ENCODE assay signal across 15 cellular contexts in the genomic region with DNA sequence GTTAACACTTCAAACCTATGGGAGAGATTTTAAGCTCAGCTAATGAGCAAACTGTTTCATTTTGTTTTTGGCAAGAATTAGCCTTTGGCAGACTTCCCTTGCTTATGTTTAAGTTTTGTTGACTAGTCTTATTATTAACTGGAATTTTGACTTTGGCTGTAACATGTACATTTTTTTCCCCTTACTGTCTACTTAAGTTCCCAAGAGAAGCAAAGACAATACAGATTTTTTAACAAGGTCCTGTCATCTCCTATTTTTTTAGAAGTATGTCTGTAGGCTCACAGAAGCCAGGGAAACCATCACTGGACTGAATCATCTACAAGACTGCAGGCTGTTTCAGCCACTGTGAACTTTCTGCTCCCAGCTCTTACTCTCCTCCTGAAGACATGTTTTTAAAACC.
DNase-seq lines count a peak whose midpoint lies in the region; ATAC-seq and TF ChIP-seq lines count a peak whose summit lies in the region.
"Had no signal": no experiment of that assay in that cellular context is flagged by ENCODE, and none has a peak within 500 bp of the region (broad histone marks: within the 10 kb centered on the region; RNA-seq: fewer than 3 reads in every experiment).

No MANE protein-coding gene starts in this region.

- H3K27ac ChIP-seq in PC-3 (ENCODE audit: low read length) (peak overlapping the region; percentile 65), rectal smooth muscle tissue (ENCODE audit: low read depth, low read length) (peak overlapping the region; percentile 66)
- H3K27ac ChIP-seq: body of pancreas had no signal

- no peaks in the 10 kb centered on the region for H3K79me2 ChIP-seq in PC-3 (ENCODE audit: low read length)

- peak overlapping the region; percentile 21; the same call in 1 of the 2 replicates for H3K4me2 ChIP-seq in PC-3 (ENCODE audit: low read length)

- H3K9ac ChIP-seq in PC-3 (ENCODE audit: low read length) (peak overlapping the region; percentile 14; the same call in 1 of the 2 replicates), rectal smooth muscle tissue (ENCODE audit: low read length) (no peak overlapping the region)

- ATAC-seq in PC-3, result peak; percentile 32
- ATAC-seq in GM21576 (IDR thresholded peaks at IDR 0.05; ENCODE audit: unreplicated experiment), result no peak
- ATAC-seq: activated T-cell treated with anti-CD3 and anti-CD28 coated beads, Interleukin-2, amount 50 U/mL, for 72 hours; body of pancreas had no signal

- BruUV-seq in PC-3 (replicated peaks; lab: Mats Ljungman, UMichigan), result no TSS peak

- intact Hi-C loops in PC-3 (cut with micrococcal nuclease), result no loop called here

- no peaks in the 10 kb centered on the region for H3F3A ChIP-seq in PC-3 (ENCODE audit: low read length, unreplicated experiment)

- H2AFZ ChIP-seq in PC-3 (ENCODE audit: low read length), result no peak overlapping the region

- H3K4me1 ChIP-seq in PC-3 (ENCODE audit: insufficient read depth, low read length), result peaks cover 23% of the 10 kb centered on the region
- H3K4me1 ChIP-seq in rectal smooth muscle tissue (ENCODE audit: control insufficient read depth, insufficient read depth, low read length), result peaks cover 10% of the 10 kb centered on the region
- H3K4me1 ChIP-seq: body of pancreas had no signal

- CTCF ChIA-PET in BJ (lab: Yijun Ruan, JAX) (interaction anchor here (0.8 to 1.5 kb wide), 2 partner anchors 10 to 11 kb away, joined by 3 to 5 read pairs; no protein-coding TSS in a partner anchor), PC-3 (lab: Charles Lee) (interaction anchor here (0.6 kb wide), 1 partner anchor 344 kb away, joined by 3 read pairs; no protein-coding TSS in a partner anchor)

- H3K4me3 ChIP-seq in BJ (ENCODE audit: low read depth, low read length) (no peak overlapping the region), PC-3 (ENCODE audit: low read length) (no peak overlapping the region), rectal smooth muscle tissue (ENCODE audit: low read length) (no peak overlapping the region)
- H3K4me3 ChIP-seq: body of pancreas had no signal

- TF ChIP-seq CTCF in BJ (IDR thresholded peaks at IDR 0.05; ENCODE audit: insufficient read depth, low read depth, low read length), result no peak
- TF ChIP-seq CTCF in PC-3 (conservative IDR thresholded peaks at IDR 0.05; ENCODE audit: low read depth, low read length), result no peak

- H3K27me3 ChIP-seq in BJ (ENCODE audit: control insufficient read depth, insufficient read depth, low read length), result peaks cover 9% of the 10 kb centered on the region
- H3K27me3 ChIP-seq in PC-3 (ENCODE audit: low read length), result no peaks in the 10 kb centered on the region
- H3K27me3 ChIP-seq in rectal smooth muscle tissue (ENCODE audit: control insufficient read depth, insufficient read depth, low read length), result no peaks in the 10 kb centered on the region
- H3K27me3 ChIP-seq: body of pancreas had no signal

- POLR2A ChIA-PET in BJ (lab: Charles Lee) (interaction anchor here (0.6 kb wide), 1 partner anchor 923 kb away, joined by 3 read pairs; no protein-coding TSS in a partner anchor), PC-3 (lab: Charles Lee; ENCODE audit: unreplicated experiment) (no interaction called here)

- H3K36me3 ChIP-seq in BJ (ENCODE audit: control insufficient read depth, insufficient read depth, low read length) (no peaks in the 10 kb centered on the region), PC-3 (ENCODE audit: low read depth, low read length) (no peaks in the 10 kb centered on the region), rectal smooth muscle tissue (ENCODE audit: control insufficient read depth, insufficient read depth, low read length) (peaks cover 2% of the 10 kb centered on the region)

- no peaks in the 10 kb centered on the region for H3K9me2 ChIP-seq in PC-3 (replicated peaks; ENCODE audit: low read length)

- DNase-seq in BJ (ENCODE audit: low read depth) (peak; percentile 73), PC-3 (peak; percentile 54), fibroblast of gingiva (ENCODE audit: low read depth) (peak; percentile 77), hippocampal formation (lab: John Stamatoyannopoulos, UW) (no peak), germinal center (ENCODE audit: low spot score) (no peak), HPDE6-E6E7 (ENCODE audit: extremely low spot score) (no peak)
- DNase-seq: activated CD4-positive, alpha-beta T cell treated with anti-CD3 and anti-CD28 coated beads, Interleukin-2, amount 10 ng/mL, durations not matched to agents 24 days and 14 days; activated T-cell treated with anti-CD3 and anti-CD28 coated beads, Interleukin-2, amount 50 U/mL, for 72 hours; body of pancreas; GDM1; NCI-H146; stimulated activated CD4-positive, alpha-beta T cell treated with anti-CD3 and anti-CD28 coated beads, Interleukin-4, amount 100 ng/mL, for 24 hours; stimulated activated naive CD4-positive, alpha-beta T cell had no signal

- H4K20me1 ChIP-seq in PC-3 (ENCODE audit: low read length), result no peaks in the 10 kb centered on the region

- no peaks in the 10 kb centered on the region for H3K9me3 ChIP-seq in PC-3 (ENCODE audit: low read length)
- H3K9me3 ChIP-seq: body of pancreas had no signal

Comparison
In these comparisons a context has a peak if more than half of its experiments do, and no peak if none do; other contexts are left out.
1. DNase-seq: peak in BJ (single experiment), PC-3 (single experiment) and fibroblast of gingiva (single experiment); none in hippocampal formation (0 of 2), germinal center (single experiment) and HPDE6-E6E7 (single experiment).